In the genomic region with DNA sequence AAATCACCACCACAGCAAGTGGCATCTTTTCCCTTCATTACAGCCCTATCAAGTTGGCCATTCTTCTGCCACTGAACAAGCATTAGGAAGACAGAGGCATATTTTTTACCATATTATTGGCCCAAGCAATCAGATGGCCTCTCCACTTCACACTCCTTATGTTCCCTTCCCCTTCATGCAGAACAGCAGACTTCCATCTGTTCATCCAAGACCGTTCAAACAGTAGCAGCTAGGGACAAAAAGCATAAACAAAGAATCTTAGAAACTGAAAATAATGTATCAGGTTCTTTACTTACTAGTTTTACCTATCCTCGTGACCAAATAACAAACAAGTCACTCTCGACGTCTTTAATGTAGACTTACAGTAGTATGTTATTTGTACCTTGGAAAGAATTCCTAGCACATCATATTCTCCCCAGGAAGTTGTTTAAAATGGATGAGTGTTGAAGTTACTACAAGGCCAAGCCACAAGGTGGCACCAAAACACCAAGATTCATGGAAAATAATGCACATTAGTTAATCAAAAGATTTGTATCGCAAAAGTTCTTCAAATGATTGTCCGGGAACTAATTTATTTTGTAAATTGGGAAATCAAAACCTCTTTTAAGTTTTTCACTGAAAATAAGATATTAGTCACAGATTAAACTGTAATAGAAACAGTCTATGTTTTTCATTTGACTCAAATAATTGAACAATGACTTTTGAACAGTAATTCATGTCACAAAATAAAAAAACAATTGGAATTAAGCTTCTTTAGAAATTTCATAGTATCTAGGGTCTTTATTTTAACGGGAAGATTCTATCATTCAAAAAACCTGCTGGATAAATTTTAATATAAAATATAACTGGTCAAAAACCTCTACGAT, we compare ENCODE assay signal across 8 cellular contexts.
DNase-seq lines count a peak whose midpoint lies in the region; ATAC-seq and TF ChIP-seq lines count a peak whose summit lies in the region.

No MANE protein-coding gene starts in this region.

- 29 to 35% (median 31%) methylated on average over 8 of the region's 8 CpGs for WGBS in stomach, 5 donors

- CTCF ChIA-PET in A673 (lab: Charles Lee) = interaction anchor here (1.0 kb wide), 1 partner anchor 723 kb away, joined by 9 read pairs; no protein-coding TSS in a partner anchor

- peak; percentile 65 for DNase-seq in A673 (ENCODE audit: low spot score)
- DNase-seq in GM12865 (ENCODE audit: low read depth) = peak; percentile 50
- peak; percentile 40 for DNase-seq in NCI-H2029 treated with DMSO at 0.1 percent for 48 hours (lab: John Stamatoyannopoulos, UW)
- DNase-seq in WERI-Rb-1 = peak; percentile 40
- DNase-seq in dorsolateral prefrontal cortex = peak in 5 of 10 donors; percentile 42 to 77 (median 63)
- DNase-seq in midbrain (lab: John Stamatoyannopoulos, UW) = peak; percentile 70
- peak; percentile 57 for DNase-seq in stomach

- intact Hi-C loops in A673 (cut with micrococcal nuclease; ENCODE audit: unreplicated experiment) (loop anchor here (1.0 to 2.0 kb wide), 2 partner anchors 668 to 723 kb away; no protein-coding TSS in a partner anchor), dorsolateral prefrontal cortex (cut with DNase I) (loop anchor here (5.0 to 10.0 kb wide), 2 partner anchors 668 to 720 kb away; no protein-coding TSS in a partner anchor), stomach (cut with DNase I; ENCODE audit: low total_unique reads) (loop anchor here (10.0 kb wide), 1 partner anchor 668 kb away; no protein-coding TSS in a partner anchor)

- no peak for TF ChIP-seq EP300 in stomach (IDR thresholded peaks at IDR 0.05)

- ATAC-seq in HG03460 (IDR thresholded peaks at IDR 0.05; ENCODE audit: unreplicated experiment) = no peak

- TF ChIP-seq POLR2A in stomach (IDR thresholded peaks at IDR 0.05) = no peak

- H3K4me3 ChIP-seq in A673 (ENCODE audit: low read depth, low read length, poor library complexity, severe bottlenecking) = no peak overlapping the region
- H3K4me3 ChIP-seq in GM12865 (ENCODE audit: low read depth, low read length) = no peak overlapping the region
- H3K4me3 ChIP-seq in WERI-Rb-1 (ENCODE audit: low read depth, low read length) = no peak overlapping the region
- H3K4me3 ChIP-seq in dorsolateral prefrontal cortex = no peak overlapping the region
- H3K4me3 ChIP-seq in stomach = no peak overlapping the region

- no peaks in the 10 kb centered on the region for H3K4me1 ChIP-seq in A673 (ENCODE audit: insufficient read depth, low read length, poor library complexity, severe bottlenecking)
- H3K4me1 ChIP-seq in stomach = no peaks in the 10 kb centered on the region

- no peaks in the 10 kb centered on the region for H3K36me3 ChIP-seq in A673 (ENCODE audit: insufficient read depth, low read length, poor library complexity, severe bottlenecking)
- no peaks in the 10 kb centered on the region for H3K36me3 ChIP-seq in WERI-Rb-1
- peaks cover 0 to 42% (median 33%) of the 10 kb centered on the region in 4 donors for H3K36me3 ChIP-seq in stomach

- BruUV-seq in A673 (replicated peaks; lab: Mats Ljungman, UMichigan) = no TSS peak

- H3K27me3 ChIP-seq in A673 (replicated peaks; ENCODE audit: insufficient read depth, low read depth, low read length, poor library complexity) = no peaks in the 10 kb centered on the region
- no peaks in the 10 kb centered on the region for H3K27me3 ChIP-seq in WERI-Rb-1 (ENCODE audit: insufficient read depth, low read depth, severe bottlenecking)
- H3K27me3 ChIP-seq in dorsolateral prefrontal cortex = no peaks in the 10 kb centered on the region
- no peaks in the 10 kb centered on the region for H3K27me3 ChIP-seq in stomach

- no peak overlapping the region for H3K27ac ChIP-seq in A673 (ENCODE audit: low read depth, low read length, poor library complexity, severe bottlenecking)
- no peak overlapping the region for H3K27ac ChIP-seq in WERI-Rb-1
- H3K27ac ChIP-seq in dorsolateral prefrontal cortex = peak overlapping the region in 6 of 59 donors; percentile 5 to 62 (median 27)
- H3K27ac ChIP-seq in stomach = no peak overlapping the region

- POLR2A ChIA-PET in A673 (lab: Charles Lee; ENCODE audit: low non-redundant PET) = no interaction called here

- H3K9me3 ChIP-seq in A673 (ENCODE audit: low read depth, low read length, poor library complexity, severe bottlenecking) = no peaks in the 10 kb centered on the region
- H3K9me3 ChIP-seq in WERI-Rb-1 (ENCODE audit: severe bottlenecking) = no peaks in the 10 kb centered on the region
- H3K9me3 ChIP-seq in stomach = no peaks in the 10 kb centered on the region

- TF ChIP-seq CTCF in A673 (conservative IDR thresholded peaks at IDR 0.05; ENCODE audit: low read depth, low read length) (peak; percentile 80), GM12865 (IDR thresholded peaks at IDR 0.05; ENCODE audit: insufficient read depth, low read depth, low read length, missing control alignments) (peak; percentile 58), WERI-Rb-1 (IDR thresholded peaks at IDR 0.05; ENCODE audit: low read depth, low read length) (peak; percentile 20; the same call in 1 of the 2 replicates), dorsolateral prefrontal cortex (IDR thresholded peaks at IDR 0.05 in 54 of 56, conservative IDR thresholded peaks at IDR 0.05 in 2 of 56; ENCODE audit: low read depth in 1 of 56, partially characterized antibody in 56 of 56) (peak; percentile 73 to 99 (median 88)), stomach (IDR thresholded peaks at IDR 0.05) (peak in 5 of 7 experiments; percentile 42 to 68 (median 63))

Comparison
In these comparisons a context has a peak if more than half of its experiments do, and no peak if none do; other contexts are left out.
1. CTCF ChIP-seq: peak in every context shown above with its lines; median percentile 88 in dorsolateral prefrontal cortex; 80 in A673; 63 in stomach; 58 in GM12865; 20 in WERI-Rb-1.